ENCODE assay signal across 8 cellular contexts in the genomic region with DNA sequence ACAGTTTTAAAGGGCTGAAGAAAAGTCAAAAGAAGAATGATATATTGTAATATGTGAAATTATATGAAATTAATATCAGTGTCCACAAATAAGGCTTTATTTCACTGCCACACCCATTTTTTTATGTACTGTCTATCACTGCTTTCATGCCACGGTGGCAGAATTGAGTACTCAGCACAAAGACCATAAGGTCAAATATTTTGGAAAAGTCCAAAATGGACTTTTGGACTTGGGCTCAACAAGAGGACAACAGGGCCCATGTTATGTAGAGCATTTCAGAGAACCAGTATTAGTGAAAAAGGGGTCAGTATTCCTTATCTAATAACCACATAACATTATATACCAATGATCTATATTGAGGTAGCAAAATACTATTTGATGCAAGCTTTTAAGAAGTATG.
"Had no signal": no experiment of that assay in that cellular context is flagged by ENCODE, and none has a peak within 500 bp of the region (broad histone marks: within the 10 kb centered on the region; RNA-seq: fewer than 3 reads in every experiment).

No MANE protein-coding gene starts in this region.

- ATAC-seq: GM12878 had no signal

- DNase-seq: GDM1, GF-D8 had no signal

- FAIRE-seq: G401.6, GM12878, GM12891, GM12892, GM18507, GM19239 had no signal

- H3K4me3 ChIP-seq: GM12878 had no signal
